ENCODE assay signal across 9 cellular contexts in genomic region chr18:48188609-48189008, GRCh38.
"Had no signal": no experiment of that assay in that cellular context is flagged by ENCODE, and none has a peak within 500 bp of the region (broad histone marks: within the 10 kb centered on the region; RNA-seq: fewer than 3 reads in every experiment).

No MANE protein-coding gene starts in this region.

- H3K36me3 ChIP-seq: HAP-1 had no signal

- H3K4me3 ChIP-seq: GM23248, HAP-1 had no signal

- H3K9me3 ChIP-seq: HAP-1 had no signal

- H3K27ac Mint-ChIP-seq: IgD-negative memory B cell had no signal

- H3K4me2 ChIP-seq: KMS-11 had no signal

- H2AFZ ChIP-seq: GM23248 had no signal

- H3K4me1 ChIP-seq: HAP-1 had no signal

- H3K27ac ChIP-seq: GM23248, HL-60, KMS-11 had no signal

- DNase-seq: GM23248, GOT3, KBM-7 had no signal

- H3K4me1 Mint-ChIP-seq: IgD-negative memory B cell had no signal

- ATAC-seq: HCT116, HepG2 had no signal

- H3K9ac ChIP-seq: GM23248, KMS-11 had no signal
